1 cellular context compared by ENCODE assay signal in the genomic region with DNA sequence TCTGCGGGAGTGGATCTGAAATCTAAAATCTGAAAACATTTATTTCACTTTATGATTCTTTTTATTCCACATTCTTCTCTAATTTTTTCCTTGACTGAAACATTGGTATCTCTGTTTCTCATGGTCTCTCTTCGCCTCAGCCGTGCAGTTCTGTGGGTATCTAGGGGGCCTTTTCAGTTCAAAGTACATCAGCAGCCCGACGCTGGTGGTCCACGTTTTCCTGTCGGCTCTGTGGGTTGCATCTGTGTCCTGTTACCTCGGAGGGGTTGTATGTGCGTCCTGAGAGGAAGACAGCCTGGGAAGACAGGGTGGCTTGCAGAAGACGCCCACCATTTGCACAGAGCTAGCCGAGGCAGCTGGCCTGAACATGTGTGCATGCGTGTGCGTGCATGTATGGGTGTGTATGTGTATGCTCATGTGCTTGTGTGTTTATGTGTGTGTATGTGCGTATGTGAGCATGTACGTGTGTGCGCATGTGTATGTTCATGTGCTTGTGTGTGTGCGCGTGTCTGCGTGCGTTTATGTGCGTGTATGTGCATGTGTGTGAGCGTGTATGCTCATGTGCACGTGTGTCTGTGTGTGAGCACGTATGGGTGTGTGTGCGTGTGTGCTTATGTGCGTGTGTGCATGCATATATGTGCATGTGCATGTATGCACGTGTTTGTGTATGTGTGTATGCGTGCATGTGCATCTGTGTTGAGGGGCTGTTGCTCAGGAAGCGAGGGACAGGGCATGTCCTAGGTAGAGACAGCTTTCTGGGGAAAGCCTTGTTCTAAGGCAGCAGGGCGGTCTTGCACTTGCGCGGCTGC.
TF ChIP-seq lines count a peak whose summit lies in the region.

No MANE protein-coding gene starts in this region.

TF ChIP-seq in GM12878, 131 proteins besides CTCF, POLR2A, EP300 and RAD21:
- TF ChIP-seq, protein P1, sequence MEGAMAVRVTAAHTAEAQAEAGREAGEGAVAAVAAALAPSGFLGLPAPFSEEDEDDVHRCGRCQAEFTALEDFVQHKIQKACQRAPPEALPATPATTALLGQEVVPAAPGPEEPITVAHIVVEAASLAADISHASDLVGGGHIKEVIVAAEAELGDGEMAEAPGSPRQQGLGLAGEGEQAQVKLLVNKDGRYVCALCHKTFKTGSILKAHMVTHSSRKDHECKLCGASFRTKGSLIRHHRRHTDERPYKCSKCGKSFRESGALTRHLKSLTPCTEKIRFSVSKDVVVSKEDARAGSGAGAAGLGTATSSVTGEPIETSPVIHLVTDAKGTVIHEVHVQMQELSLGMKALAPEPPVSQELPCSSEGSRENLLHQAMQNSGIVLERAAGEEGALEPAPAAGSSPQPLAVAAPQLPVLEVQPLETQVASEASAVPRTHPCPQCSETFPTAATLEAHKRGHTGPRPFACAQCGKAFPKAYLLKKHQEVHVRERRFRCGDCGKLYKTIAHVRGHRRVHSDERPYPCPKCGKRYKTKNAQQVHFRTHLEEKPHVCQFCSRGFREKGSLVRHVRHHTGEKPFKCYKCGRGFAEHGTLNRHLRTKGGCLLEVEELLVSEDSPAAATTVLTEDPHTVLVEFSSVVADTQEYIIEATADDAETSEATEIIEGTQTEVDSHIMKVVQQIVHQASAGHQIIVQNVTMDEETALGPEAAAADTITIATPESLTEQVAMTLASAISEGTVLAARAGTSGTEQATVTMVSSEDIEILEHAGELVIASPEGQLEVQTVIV (IDR thresholded peaks at IDR 0.05; ENCODE audit: borderline replicate concordance, partially characterized antibody) = no peak
- TF ChIP-seq TARDBP (IDR thresholded peaks at IDR 0.05; ENCODE audit: borderline replicate concordance) = no peak
- TF ChIP-seq HDAC6 (IDR thresholded peaks at IDR 0.05; ENCODE audit: unreplicated experiment) = no peak
- no peak for TF ChIP-seq EGR1 (IDR thresholded peaks at IDR 0.05; ENCODE audit: borderline replicate concordance in 1 of 2, low read depth in 2 of 2, low read length in 2 of 2)
- TF ChIP-seq ATF7 (IDR thresholded peaks at IDR 0.05; ENCODE audit: low read depth) = no peak
- TF ChIP-seq MYC (IDR thresholded peaks at IDR 0.05; ENCODE audit: insufficient read depth, insufficient read length, insufficient replicate concordance, low read length, severe bottlenecking) = no peak
- no peak for TF ChIP-seq YBX1 (IDR thresholded peaks at IDR 0.05)
- no peak for TF ChIP-seq RBBP5 (conservative IDR thresholded peaks at IDR 0.05)
- TF ChIP-seq TCF12 (IDR thresholded peaks at IDR 0.05; ENCODE audit: low read depth, low read length) = no peak
- TF ChIP-seq SRF (IDR thresholded peaks at IDR 0.05; ENCODE audit: low read depth in 2 of 2, low read length in 2 of 2) = no peak
- TF ChIP-seq, protein P2, sequence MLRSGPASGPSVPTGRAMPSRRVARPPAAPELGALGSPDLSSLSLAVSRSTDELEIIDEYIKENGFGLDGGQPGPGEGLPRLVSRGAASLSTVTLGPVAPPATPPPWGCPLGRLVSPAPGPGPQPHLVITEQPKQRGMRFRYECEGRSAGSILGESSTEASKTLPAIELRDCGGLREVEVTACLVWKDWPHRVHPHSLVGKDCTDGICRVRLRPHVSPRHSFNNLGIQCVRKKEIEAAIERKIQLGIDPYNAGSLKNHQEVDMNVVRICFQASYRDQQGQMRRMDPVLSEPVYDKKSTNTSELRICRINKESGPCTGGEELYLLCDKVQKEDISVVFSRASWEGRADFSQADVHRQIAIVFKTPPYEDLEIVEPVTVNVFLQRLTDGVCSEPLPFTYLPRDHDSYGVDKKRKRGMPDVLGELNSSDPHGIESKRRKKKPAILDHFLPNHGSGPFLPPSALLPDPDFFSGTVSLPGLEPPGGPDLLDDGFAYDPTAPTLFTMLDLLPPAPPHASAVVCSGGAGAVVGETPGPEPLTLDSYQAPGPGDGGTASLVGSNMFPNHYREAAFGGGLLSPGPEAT (IDR thresholded peaks at IDR 0.05; ENCODE audit: low read depth) = no peak
- TF ChIP-seq, protein P3, sequence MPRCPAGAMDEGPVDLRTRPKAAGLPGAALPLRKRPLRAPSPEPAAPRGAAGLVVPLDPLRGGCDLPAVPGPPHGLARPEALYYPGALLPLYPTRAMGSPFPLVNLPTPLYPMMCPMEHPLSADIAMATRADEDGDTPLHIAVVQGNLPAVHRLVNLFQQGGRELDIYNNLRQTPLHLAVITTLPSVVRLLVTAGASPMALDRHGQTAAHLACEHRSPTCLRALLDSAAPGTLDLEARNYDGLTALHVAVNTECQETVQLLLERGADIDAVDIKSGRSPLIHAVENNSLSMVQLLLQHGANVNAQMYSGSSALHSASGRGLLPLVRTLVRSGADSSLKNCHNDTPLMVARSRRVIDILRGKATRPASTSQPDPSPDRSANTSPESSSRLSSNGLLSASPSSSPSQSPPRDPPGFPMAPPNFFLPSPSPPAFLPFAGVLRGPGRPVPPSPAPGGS (IDR thresholded peaks at IDR 0.05; ENCODE audit: borderline replicate concordance, insufficient read depth, low read depth, low read length, poor library complexity, severe bottlenecking) = peak; percentile 97
- no peak for TF ChIP-seq MTA3 (IDR thresholded peaks at IDR 0.05; ENCODE audit: borderline replicate concordance, low read length)
- TF ChIP-seq ZSCAN29 (IDR thresholded peaks at IDR 0.05) = no peak
- no peak for TF ChIP-seq POLR2AphosphoS2 (IDR thresholded peaks at IDR 0.05; ENCODE audit: low read depth, low read length)
- 0 out of 2 replicates have a peak, but pooled peaks have one; percentile 55 for TF ChIP-seq TCF3 (IDR thresholded peaks at IDR 0.05; ENCODE audit: borderline replicate concordance, insufficient read depth, low read depth, low read length)
- no peak for TF ChIP-seq IKZF2 (IDR thresholded peaks at IDR 0.05)
- no peak for TF ChIP-seq JUND (IDR thresholded peaks at IDR 0.05; ENCODE audit: low read depth, low read length)
TF ChIP-seq in GM12878: peak in this region for 2.
